ENCODE assay signal across 24 cellular contexts in genomic region chr2:116645155-116645554, GRCh38.
DNase-seq lines count a peak whose midpoint lies in the region; ATAC-seq, FAIRE-seq and TF ChIP-seq lines count a peak whose summit lies in the region.
"Had no signal": no experiment of that assay in that cellular context is flagged by ENCODE, and none has a peak within 500 bp of the region (broad histone marks: within the 10 kb centered on the region; RNA-seq: fewer than 3 reads in every experiment).

No MANE protein-coding gene starts in this region.

- CTCF ChIA-PET in HepG2 (lab: Yijun Ruan, JAX; ENCODE audit: low intra/inter-chr PET ratio, low total read pairs), result no interaction called here
- CTCF ChIA-PET in HEK293T (lab: Yijun Ruan, JAX), result no interaction called here

- WGBS in HepG2 (ENCODE audit: low lambda C conversion rate), result 5% methylated on average over 1 of the region's 1 CpG
- WGBS in right lobe of liver (ENCODE audit: insufficient coverage, low coverage, low lambda C conversion rate, missing lambda C conversion rate), result 64% methylated on average over 1 of the region's 1 CpG

- H3K27me3 ChIP-seq in HepG2 (ENCODE audit: control insufficient read depth in 1 of 2, insufficient read depth in 2 of 2, low read length in 2 of 2), result no peaks in the 10 kb centered on the region; a peak in 1 of 5 replicates
- no peaks in the 10 kb centered on the region for H3K27me3 ChIP-seq in right lobe of liver
- H3K27me3 ChIP-seq: BE2C, BLaER1 had no signal

- in situ Hi-C loops in HepG2 (cut with HindIII; ENCODE audit: extremely low pct_ligation_motif_present, low pct_unique_long_range_greater_than_20kb), result no loop called here

- H4K20me1 ChIP-seq in HepG2 (ENCODE audit: insufficient read depth, low read length), result no peaks in the 10 kb centered on the region
- H4K20me1 ChIP-seq: BLaER1 had no signal

- H3K4me3 ChIP-seq in HepG2 (replicated peaks in 1 of 3; ENCODE audit: insufficient read depth in 1 of 3, low read depth in 2 of 3, low read length in 3 of 3), result no peak overlapping the region
- no peak overlapping the region for H3K4me3 ChIP-seq in right lobe of liver
- H3K4me3 ChIP-seq: BLaER1, GM12878 had no signal

- H3K4me1 ChIP-seq in HepG2 (ENCODE audit: insufficient read depth, low read length) (no peaks in the 10 kb centered on the region), right lobe of liver (no peaks in the 10 kb centered on the region)
- H3K4me1 ChIP-seq: BE2C, BLaER1 had no signal

- TF ChIP-seq CTCF in HepG2 (CRISPR knock-in tag; IDR thresholded peaks at IDR 0.05) (no peak), right lobe of liver (IDR thresholded peaks at IDR 0.05) (no peak)

- H3K36me3 ChIP-seq in HepG2 (replicated peaks in 1 of 2; ENCODE audit: control insufficient read depth in 1 of 2, insufficient read depth in 2 of 2, low read length in 2 of 2) (no peaks in the 10 kb centered on the region), right lobe of liver (no peaks in the 10 kb centered on the region)
- H3K36me3 ChIP-seq: BE2C, BLaER1 had no signal

- BruUV-seq in HepG2 (replicated peaks; lab: Mats Ljungman, UMichigan), result no TSS peak

- H3K4me2 ChIP-seq in HepG2 (ENCODE audit: low read depth, low read length), result no peak overlapping the region
- H3K4me2 ChIP-seq: BLaER1 had no signal

- H3K9me3 ChIP-seq in HepG2 (ENCODE audit: low read length) (peaks cover 56% of the 10 kb centered on the region), right lobe of liver (no peaks in the 10 kb centered on the region)
- H3K9me3 ChIP-seq: BE2C, BLaER1 had no signal

- intact Hi-C loops in HepG2 (cut with micrococcal nuclease; ENCODE audit: unreplicated experiment) (no loop called here), right lobe of liver (cut with DNase I) (no loop called here)

- no peak for FAIRE-seq in HepG2 (lab: Jason Lieb, UNC)
- FAIRE-seq: GM12878, GM12892, GM18507 had no signal

- no peak overlapping the region for H3K9ac ChIP-seq in HepG2 (ENCODE audit: insufficient read depth, low read depth, low read length)
- H3K9ac ChIP-seq: BLaER1 had no signal

- no peak for TF ChIP-seq RAD21 in HepG2 (CRISPR knock-in tag; IDR thresholded peaks at IDR 0.05)

- no peak overlapping the region for H2AFZ ChIP-seq in HepG2 (ENCODE audit: low read length)

- DNase-seq in HepG2 (ENCODE audit: low spot score) (no peak), right lobe of liver (no peak), foreskin melanocyte (peak; percentile 69), HEK293T (ENCODE audit: extremely low spot score) (no peak)
- DNase-seq in activated CD4-positive, alpha-beta T cell treated with anti-CD3 and anti-CD28 coated beads, Interleukin-2, amount 50 U/mL, for 1 hour, result no peak
- DNase-seq: ACHN; BE2C; C1 segment of cervical spinal cord; CD4-positive, alpha-beta memory T cell; CD4-positive, CD25-positive, alpha-beta regulatory T cell; CD8-positive, alpha-beta memory T cell; COR-L47; DMS 273 treated with DMSO at 0.1 percent for 48 hours; DMS153; DMS53; DMS79; DND-41; EL; GDM1 had no signal

- no peaks in the 10 kb centered on the region for H3K79me2 ChIP-seq in HepG2 (ENCODE audit: insufficient read depth, low read length)

- no peak overlapping the region for H3K27ac ChIP-seq in HepG2 (ENCODE audit: extremely low read length, insufficient read depth, low read length)
- H3K27ac ChIP-seq in right lobe of liver, result no peak overlapping the region
- H3K27ac ChIP-seq: 22Rv1, BLaER1 had no signal

- POLR2A ChIA-PET in HepG2 (lab: Yijun Ruan, JAX) (no interaction called here), HEK293T (lab: Yijun Ruan, JAX) (no interaction called here)

- ATAC-seq in HepG2 (no peak), right lobe of liver (no peak)
- ATAC-seq: GM12878 had no signal

- TF ChIP-seq EP300 in HepG2 (IDR thresholded peaks at IDR 0.05; ENCODE audit: low read depth in 2 of 2, low read length in 2 of 2), result no peak
- TF ChIP-seq EP300 in HepG2 (CRISPR knock-in tag; IDR thresholded peaks at IDR 0.05; ENCODE audit: borderline replicate concordance), result no peak

- TF ChIP-seq POLR2A in HepG2 (IDR thresholded peaks at IDR 0.05; ENCODE audit: insufficient read depth in 1 of 2, low read depth in 2 of 2, low read length in 2 of 2) (no peak), right lobe of liver (IDR thresholded peaks at IDR 0.05) (no peak)

TF ChIP-seq in HepG2, 621 proteins besides CTCF, POLR2A, EP300 and RAD21:
- TF ChIP-seq MAFF (IDR thresholded peaks at IDR 0.05; ENCODE audit: low read depth, low read length), result peak; percentile 67
- no peak for TF ChIP-seq ZNF326 (CRISPR knock-in tag; IDR thresholded peaks at IDR 0.05; ENCODE audit: borderline replicate concordance)
- peak; percentile 56 to 67 for TF ChIP-seq MAFK (conservative IDR thresholded peaks at IDR 0.05 in 1 of 2, IDR thresholded peaks at IDR 0.05 in 1 of 2; ENCODE audit: low read length in 2 of 2)
- no peak for TF ChIP-seq SP2 (CRISPR knock-in tag; IDR thresholded peaks at IDR 0.05)

TF ChIP-seq in HEK293T, 16 proteins besides CTCF, POLR2A, EP300 and RAD21:
- TF ChIP-seq FOXK2 (IDR thresholded peaks at IDR 0.05) (no peak), ARNT (IDR thresholded peaks at IDR 0.05) (no peak), HDGF (IDR thresholded peaks at IDR 0.05; ENCODE audit: borderline replicate concordance) (no peak), FOXM1 (IDR thresholded peaks at IDR 0.05; ENCODE audit: borderline replicate concordance) (no peak), CTBP1 (IDR thresholded peaks at IDR 0.05; ENCODE audit: borderline replicate concordance) (no peak), FOXA1 (IDR thresholded peaks at IDR 0.05) (no peak), SUZ12 (IDR thresholded peaks at IDR 0.05) (no peak), ELF4 (IDR thresholded peaks at IDR 0.05) (no peak), NFRKB (IDR thresholded peaks at IDR 0.05) (no peak), L3MBTL2 (conservative IDR thresholded peaks at IDR 0.05) (no peak), ZNF384 (IDR thresholded peaks at IDR 0.05) (no peak), SP1 (IDR thresholded peaks at IDR 0.05) (no peak), TARDBP (IDR thresholded peaks at IDR 0.05) (no peak), LEF1 (IDR thresholded peaks at IDR 0.05; ENCODE audit: borderline replicate concordance) (no peak)
- TF ChIP-seq, protein P1, sequence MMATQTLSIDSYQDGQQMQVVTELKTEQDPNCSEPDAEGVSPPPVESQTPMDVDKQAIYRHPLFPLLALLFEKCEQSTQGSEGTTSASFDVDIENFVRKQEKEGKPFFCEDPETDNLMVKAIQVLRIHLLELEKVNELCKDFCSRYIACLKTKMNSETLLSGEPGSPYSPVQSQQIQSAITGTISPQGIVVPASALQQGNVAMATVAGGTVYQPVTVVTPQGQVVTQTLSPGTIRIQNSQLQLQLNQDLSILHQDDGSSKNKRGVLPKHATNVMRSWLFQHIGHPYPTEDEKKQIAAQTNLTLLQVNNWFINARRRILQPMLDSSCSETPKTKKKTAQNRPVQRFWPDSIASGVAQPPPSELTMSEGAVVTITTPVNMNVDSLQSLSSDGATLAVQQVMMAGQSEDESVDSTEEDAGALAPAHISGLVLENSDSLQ (IDR thresholded peaks at IDR 0.05), result no peak
